Comparison of ENCODE assay signal across 19 cellular contexts in genomic region chr7:148626828-148627227, GRCh38. TPM values are rescaled to one million over a fixed set of nuclear protein-coding genes. Genes with fewer than 3 reads are reported as not detected.
"Had no signal": no experiment of that assay in that cellular context is flagged by ENCODE, and none has a peak within 500 bp of the region (broad histone marks: within the 10 kb centered on the region; RNA-seq: fewer than 3 reads in every experiment).

No MANE protein-coding gene starts in this region.

- H3K27ac Mint-ChIP-seq: activated CD4-positive, alpha-beta T cell treated with anti-CD3 and anti-CD28 coated beads for 36 hours; activated naive CD4-positive, alpha-beta T cell treated with anti-CD3 and anti-CD28 coated beads for 36 hours; nephron progenitor cell had no signal

- H3K4me3 ChIP-seq: coronary artery, lung, spleen, thyroid gland had no signal

- H3K9me3 Mint-ChIP-seq: activated naive CD4-positive, alpha-beta T cell treated with anti-CD3 and anti-CD28 coated beads for 36 hours; central memory CD8-positive, alpha-beta T cell; nephron progenitor cell had no signal

- H3K9me3 ChIP-seq: spleen, thyroid gland had no signal

- H3K4me3 Mint-ChIP-seq: activated CD4-positive, alpha-beta T cell treated with anti-CD3 and anti-CD28 coated beads for 36 hours; activated naive CD4-positive, alpha-beta T cell treated with anti-CD3 and anti-CD28 coated beads for 36 hours; central memory CD8-positive, alpha-beta T cell; nephron progenitor cell had no signal

- ATAC-seq: activated CD4-positive, alpha-beta T cell treated with anti-CD3 and anti-CD28 coated beads for 36 hours had no signal

- H3K27me3 Mint-ChIP-seq: activated CD4-positive, alpha-beta T cell treated with anti-CD3 and anti-CD28 coated beads for 36 hours had no signal

- H3K4me1 ChIP-seq: thyroid gland had no signal

- H3K27me3 ChIP-seq: spleen, thyroid gland had no signal

- H3K36me3 ChIP-seq: spleen, thyroid gland had no signal

- DNase-seq: activated CD4-positive, alpha-beta T cell treated with anti-CD3 and anti-CD28 coated beads for 36 hours; activated CD4-positive, alpha-beta T cell treated with anti-CD3 and anti-CD28 coated beads, Interleukin-2, amount 50 U/mL, for 48 hours; activated naive CD4-positive, alpha-beta T cell treated with anti-CD3 and anti-CD28 coated beads for 36 hours; anterior cingulate cortex; nephron progenitor cell; occipital lobe; posterior cingulate gyrus; spleen; stimulated activated CD8-positive, alpha-beta memory T cell treated with anti-CD3 and anti-CD28 coated beads, Interleukin-4, amount 100 ng/mL, for 48 hours; stimulated activated naive CD4-positive, alpha-beta T cell; thyroid gland had no signal

- H3K27ac ChIP-seq: coronary artery, spleen, thyroid gland had no signal

RNA-seq across cellular contexts. Expression of gene C7orf33, which starts 36.3 kb away (rescaled TPM):
- total RNA-seq: activated CD4-positive, alpha-beta T cell treated with anti-CD3 and anti-CD28 coated beads for 36 hours; activated naive CD4-positive, alpha-beta T cell treated with anti-CD3 and anti-CD28 coated beads for 36 hours; epithelial cell of proximal tubule; frontal cortex; lung; occipital lobe; renal cortical epithelial cell; spleen; thyroid gland; urinary bladder had no signal
- polyA plus RNA-seq: keratinocyte, lung, spleen, urinary bladder had no signal
